ENCODE assay signal across 22 cellular contexts in genomic region chr5:43730832-43731342, GRCh38.
DNase-seq lines count a peak whose midpoint lies in the region; ATAC-seq and TF ChIP-seq lines count a peak whose summit lies in the region.
"Had no signal": no experiment of that assay in that cellular context is flagged by ENCODE, and none has a peak within 500 bp of the region (broad histone marks: within the 10 kb centered on the region; RNA-seq: fewer than 3 reads in every experiment).

No MANE protein-coding gene starts in this region.

- H3K9ac ChIP-seq in mammary epithelial cell (ENCODE audit: insufficient read depth, low read length): no peak overlapping the region
- H3K9ac ChIP-seq: KMS-11 had no signal

- no peak overlapping the region for H3K27ac ChIP-seq in mammary epithelial cell (ENCODE audit: insufficient read depth, low read depth, low read length)
- H3K27ac ChIP-seq in naive thymus-derived CD4-positive, alpha-beta T cell (ENCODE audit: low read depth, low read length): no peak overlapping the region
- H3K27ac ChIP-seq: KMS-11 had no signal

- peaks cover 7% of the 10 kb centered on the region for H3K4me1 Mint-ChIP-seq in MCF 10A (ENCODE audit: insufficient read depth, unreplicated experiment)
- H3K4me1 Mint-ChIP-seq in naive thymus-derived CD4-positive, alpha-beta T cell: peaks cover 0 to 2% (median 0%) of the 10 kb centered on the region in 7 donors
- H3K4me1 Mint-ChIP-seq: B cell, CD14-positive monocyte had no signal

- H3K27me3 Mint-ChIP-seq in MCF 10A (ENCODE audit: insufficient read depth, unreplicated experiment): no peaks in the 10 kb centered on the region
- H3K27me3 Mint-ChIP-seq in naive thymus-derived CD4-positive, alpha-beta T cell: peaks cover 8 to 16% (median 9%) of the 10 kb centered on the region in 5 donors

- no peaks in the 10 kb centered on the region for H3K79me2 ChIP-seq in mammary epithelial cell (ENCODE audit: insufficient read depth, low read length)

- CTCF ChIA-PET in MCF 10A (lab: Yijun Ruan, JAX): interaction anchor here (0.6 to 9.3 kb wide), 15 partner anchors 39 to 1043 kb away, joined by 3 to 172 read pairs (median 3); no protein-coding TSS in a partner anchor
- CTCF ChIA-PET in mammary epithelial cell (lab: Charles Lee; ENCODE audit: low non-redundant PET): interaction anchor here (0.7 to 1.7 kb wide), 4 partner anchors 40 to 601 kb away, joined by 3 to 7 read pairs (median 4); no protein-coding TSS in a partner anchor
- CTCF ChIA-PET in naive thymus-derived CD4-positive, alpha-beta T cell (lab: Charles Lee): no interaction called here

- H3K27ac Mint-ChIP-seq in MCF 10A (ENCODE audit: low read depth, unreplicated experiment): peak overlapping the region; percentile 21
- no peak overlapping the region for H3K27ac Mint-ChIP-seq in naive thymus-derived CD4-positive, alpha-beta T cell
- H3K27ac Mint-ChIP-seq: B cell, HFFc6 had no signal

- WGBS in mammary epithelial cell (ENCODE audit: low coverage, missing lambda C conversion rate): 44% methylated on average over 2 of the region's 2 CpGs

- POLR2A ChIA-PET in MCF 10A (lab: Yijun Ruan, JAX): interaction anchor here (0.6 to 1.5 kb wide), 4 partner anchors 129 to 642 kb away, joined by 3 to 6 read pairs (median 4); no protein-coding TSS in a partner anchor
- POLR2A ChIA-PET in naive thymus-derived CD4-positive, alpha-beta T cell (lab: Charles Lee): no interaction called here

- no peaks in the 10 kb centered on the region for H3K36me3 Mint-ChIP-seq in MCF 10A (ENCODE audit: insufficient read depth, unreplicated experiment)
- no peaks in the 10 kb centered on the region for H3K36me3 Mint-ChIP-seq in naive thymus-derived CD4-positive, alpha-beta T cell
- H3K36me3 Mint-ChIP-seq: CD14-positive monocyte had no signal

- dilution Hi-C loops in mammary epithelial cell (cut with HindIII; ENCODE audit: low sequenced_read_pairs): no loop called here

- H3K36me3 ChIP-seq in mammary epithelial cell (ENCODE audit: insufficient read depth, low read length): no peaks in the 10 kb centered on the region
- no peaks in the 10 kb centered on the region for H3K36me3 ChIP-seq in naive thymus-derived CD4-positive, alpha-beta T cell (ENCODE audit: control insufficient read depth in 2 of 3, insufficient read depth in 3 of 3, low read length in 3 of 3)

- BruUV-seq in MCF 10A (replicated peaks; lab: Mats Ljungman, UMichigan): no TSS peak
- no TSS peak for BruUV-seq in mammary epithelial cell (replicated peaks; lab: Mats Ljungman, UMichigan)

- H2AFZ ChIP-seq in mammary epithelial cell (ENCODE audit: low read depth, low read length): no peak overlapping the region

- no peak for ATAC-seq in naive thymus-derived CD4-positive, alpha-beta T cell
- ATAC-seq: Panc1 had no signal

- H4K20me1 ChIP-seq in mammary epithelial cell (ENCODE audit: insufficient read depth, low read length): no peaks in the 10 kb centered on the region

- H3K4me1 ChIP-seq in mammary epithelial cell (ENCODE audit: insufficient read depth, low read length): no peaks in the 10 kb centered on the region
- no peaks in the 10 kb centered on the region for H3K4me1 ChIP-seq in naive thymus-derived CD4-positive, alpha-beta T cell (ENCODE audit: control insufficient read depth in 2 of 2, insufficient read depth in 2 of 2, low read length in 2 of 2)

- H3K4me3 Mint-ChIP-seq in MCF 10A (ENCODE audit: unreplicated experiment): no peak overlapping the region
- no peak overlapping the region for H3K4me3 Mint-ChIP-seq in naive thymus-derived CD4-positive, alpha-beta T cell
- H3K4me3 Mint-ChIP-seq: B cell, CD14-positive monocyte, HFFc6 had no signal

- TF ChIP-seq CTCF in MCF 10A (IDR thresholded peaks at IDR 0.05; ENCODE audit: unreplicated experiment) (no peak), mammary epithelial cell (conservative IDR thresholded peaks at IDR 0.05 in 1 of 2, IDR thresholded peaks at IDR 0.05 in 1 of 2; ENCODE audit: extremely low read depth in 1 of 2, insufficient read depth in 1 of 2, low read depth in 1 of 2, low read length in 2 of 2) (no peak)

- no peak overlapping the region for H3K4me3 ChIP-seq in mammary epithelial cell (replicated peaks in 1 of 3; ENCODE audit: insufficient read depth in 1 of 3, low read depth in 2 of 3, low read length in 3 of 3)
- no peak overlapping the region for H3K4me3 ChIP-seq in naive thymus-derived CD4-positive, alpha-beta T cell (ENCODE audit: low read length)

- H3K4me2 ChIP-seq in mammary epithelial cell (ENCODE audit: insufficient read depth, low read depth, low read length): no peak overlapping the region
- H3K4me2 ChIP-seq: KMS-11 had no signal

- in situ Hi-C loops in mammary epithelial cell (cut with MboI; ENCODE audit: low sequenced_read_pairs in 2 of 2): loop anchor here (10.0 to 25.0 kb wide), 2 partner anchors 604 to 606 kb away; no protein-coding TSS in a partner anchor

- peaks cover 2% of the 10 kb centered on the region for H3K27me3 ChIP-seq in mammary epithelial cell (ENCODE audit: insufficient read depth, low read length)
- H3K27me3 ChIP-seq in naive thymus-derived CD4-positive, alpha-beta T cell (ENCODE audit: control insufficient read depth in 2 of 2, insufficient read depth in 2 of 2, low read length in 2 of 2): no peaks in the 10 kb centered on the region

- intact Hi-C loops in MCF 10A (cut with micrococcal nuclease): loop anchor here (1.0 to 10.0 kb wide), 3 partner anchors 104 to 806 kb away; no protein-coding TSS in a partner anchor
- intact Hi-C loops in mammary epithelial cell (cut with micrococcal nuclease): loop anchor here (1.0 to 10.0 kb wide), 4 partner anchors 144 to 1041 kb away; no protein-coding TSS in a partner anchor
- intact Hi-C loops in naive thymus-derived CD4-positive, alpha-beta T cell (cut with micrococcal nuclease): loop anchor here in 1 of 2 donors (1.0 kb wide), 1 partner anchor 1043 kb away; no protein-coding TSS in a partner anchor

- no peaks in the 10 kb centered on the region for H3K9me3 Mint-ChIP-seq in MCF 10A (ENCODE audit: unreplicated experiment)
- no peaks in the 10 kb centered on the region for H3K9me3 Mint-ChIP-seq in naive thymus-derived CD4-positive, alpha-beta T cell
- H3K9me3 Mint-ChIP-seq: HFFc6 had no signal

- H3K9me3 ChIP-seq in mammary epithelial cell (replicated peaks; ENCODE audit: insufficient read depth, low read length): no peaks in the 10 kb centered on the region
- H3K9me3 ChIP-seq in naive thymus-derived CD4-positive, alpha-beta T cell (ENCODE audit: control insufficient read depth in 2 of 3, low read length in 3 of 3): no peaks in the 10 kb centered on the region

- no peak for DNase-seq in MCF 10A (ENCODE audit: unreplicated experiment)
- DNase-seq in mammary epithelial cell: no peak
- peak; percentile 12 for DNase-seq in amniotic epithelial cell (ENCODE audit: low read depth)
- peak; percentile 10 for DNase-seq in left kidney (ENCODE audit: low read depth, low spot score)
- no peak for DNase-seq in kidney tubule cell (ENCODE audit: low spot score)
- no peak for DNase-seq in inferior parietal cortex (ENCODE audit: extremely low spot score)
- DNase-seq in NCI-H446 treated with DMSO at 0.1 percent for 48 hours (lab: John Stamatoyannopoulos, UW): no peak
- DNase-seq in naive thymus-derived CD4-positive, alpha-beta T cell: no peak
- DNase-seq: DMS53, GDM1, HFFc6, MV-4-11, NCI-H1105 treated with DMSO at 0.1 percent for 48 hours, NCI-H2029 treated with DMSO at 0.1 percent for 48 hours, NCI-H226, NCI-H524 treated with DMSO at 0.1 percent for 48 hours, NCI-H82, SIG-M5 had no signal

Comparison
In these comparisons a context has a peak if more than half of its experiments do, and no peak if none do; other contexts are left out.
1. DNase-seq: peak in amniotic epithelial cell (single experiment) and left kidney (single experiment); none in MCF 10A (single experiment), mammary epithelial cell (single experiment), kidney tubule cell (single experiment), inferior parietal cortex (single experiment), NCI-H446 treated with DMSO at 0.1 percent for 48 hours (single experiment) and naive thymus-derived CD4-positive, alpha-beta T cell (0 of 9).